ENCODE assay signal across 22 cellular contexts in the genomic region with DNA sequence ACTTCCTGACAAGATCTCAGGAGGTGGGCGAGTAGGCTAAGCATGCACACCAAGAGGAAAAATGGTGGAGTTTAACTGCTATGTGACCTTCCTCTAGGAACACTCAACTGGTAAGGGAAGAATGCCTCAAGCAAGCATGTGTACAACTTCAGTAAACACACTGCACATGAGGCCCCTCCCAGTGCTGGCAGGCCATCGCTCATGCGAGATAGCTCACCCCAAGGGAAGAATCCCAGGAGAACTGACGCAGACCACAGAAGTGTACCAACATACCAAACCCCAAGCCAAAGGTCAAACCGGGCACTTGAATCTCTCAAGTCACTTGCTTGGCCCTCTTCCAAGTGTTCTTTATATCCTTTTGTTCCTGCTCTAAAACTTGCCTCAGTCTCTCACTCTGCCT. TPM values are rescaled to one million over a fixed set of nuclear protein-coding genes. Genes with fewer than 3 reads are reported as not detected.
A peak's percentile ranks its signal among the peaks of the same experiment; 100 is the strongest.
DNase-seq lines count a peak whose midpoint lies in the region; ATAC-seq, FAIRE-seq and TF ChIP-seq lines count a peak whose summit lies in the region.
"Had no signal": no experiment of that assay in that cellular context is flagged by ENCODE, and none has a peak within 500 bp of the region (broad histone marks: within the 10 kb centered on the region; RNA-seq: fewer than 3 reads in every experiment).

No MANE protein-coding gene starts in this region.

- no peak overlapping the region for H3K4me3 Mint-ChIP-seq in stimulated activated memory B cell treated with anti-CD40 and anti-IgM and Interleukin-4, amounts not matched to agents 10 μg/mL and 1 μg/mL and 100 μg/mL, for 72 hours
- no peak overlapping the region for H3K4me3 Mint-ChIP-seq in activated naive CD4-positive, alpha-beta T cell treated with anti-CD3 and anti-CD28 coated beads, Interleukin-2, amount 10 ng/mL, durations not matched to agents 7 days and 5 days
- H3K4me3 Mint-ChIP-seq: CD4-positive, CD25-positive, alpha-beta regulatory T cell; H9 had no signal

- peaks cover 7% of the 10 kb centered on the region for H3K9me3 Mint-ChIP-seq in stimulated activated memory B cell treated with anti-CD40 and anti-IgM and Interleukin-4, amounts not matched to agents 10 μg/mL and 1 μg/mL and 100 μg/mL, for 72 hours
- H3K9me3 Mint-ChIP-seq in activated naive CD4-positive, alpha-beta T cell treated with anti-CD3 and anti-CD28 coated beads, Interleukin-2, amount 10 ng/mL, durations not matched to agents 7 days and 5 days, result no peaks in the 10 kb centered on the region

- no peaks in the 10 kb centered on the region for H4K20me1 ChIP-seq in BLaER1

- TF ChIP-seq CTCF in fibroblast of villous mesenchyme (IDR thresholded peaks at IDR 0.05; ENCODE audit: insufficient read depth, low read depth, low read length) (no peak), pancreas (IDR thresholded peaks at IDR 0.05) (no peak)

- CTCF ChIA-PET in activated naive CD4-positive, alpha-beta T cell treated with anti-CD3 and anti-CD28 coated beads, Interleukin-2, amount 10 ng/mL, durations not matched to agents 7 days and 5 days (lab: Charles Lee), result no interaction called here

- H3K4me2 ChIP-seq in BLaER1, result peak overlapping the region; percentile 53

- WGBS in pancreas, 2 donors, result 47 to 58% methylated on average over 5 of the region's 5 CpGs

- H3K27me3 Mint-ChIP-seq in stimulated activated memory B cell treated with anti-CD40 and anti-IgM and Interleukin-4, amounts not matched to agents 10 μg/mL and 1 μg/mL and 100 μg/mL, for 72 hours, result peaks cover 18% of the 10 kb centered on the region
- H3K27me3 Mint-ChIP-seq in activated naive CD4-positive, alpha-beta T cell treated with anti-CD3 and anti-CD28 coated beads, Interleukin-2, amount 10 ng/mL, durations not matched to agents 7 days and 5 days, result peaks cover 4% of the 10 kb centered on the region
- H3K27me3 Mint-ChIP-seq: CD4-positive, CD25-positive, alpha-beta regulatory T cell had no signal

- no peak overlapping the region for H3K9ac ChIP-seq in BLaER1

- H3K27me3 ChIP-seq in BLaER1, result no peaks in the 10 kb centered on the region
- no peaks in the 10 kb centered on the region for H3K27me3 ChIP-seq in pancreas

- peaks cover 6% of the 10 kb centered on the region for H3K4me1 Mint-ChIP-seq in stimulated activated memory B cell treated with anti-CD40 and anti-IgM and Interleukin-4, amounts not matched to agents 10 μg/mL and 1 μg/mL and 100 μg/mL, for 72 hours
- H3K4me1 Mint-ChIP-seq in activated naive CD4-positive, alpha-beta T cell treated with anti-CD3 and anti-CD28 coated beads, Interleukin-2, amount 10 ng/mL, durations not matched to agents 7 days and 5 days, result peaks cover 11% of the 10 kb centered on the region

- H3K9me3 ChIP-seq in BLaER1, result 0 out of 2 replicates have a peak, but pooled peaks cover 13% of the 10 kb centered on the region
- no peaks in the 10 kb centered on the region for H3K9me3 ChIP-seq in pancreas

- H3K27ac Mint-ChIP-seq in stimulated activated memory B cell treated with anti-CD40 and anti-IgM and Interleukin-4, amounts not matched to agents 10 μg/mL and 1 μg/mL and 100 μg/mL, for 72 hours, result no peak overlapping the region
- H3K27ac Mint-ChIP-seq in activated naive CD4-positive, alpha-beta T cell treated with anti-CD3 and anti-CD28 coated beads, Interleukin-2, amount 10 ng/mL, durations not matched to agents 7 days and 5 days, result no peak overlapping the region
- H3K27ac Mint-ChIP-seq: CD4-positive, CD25-positive, alpha-beta regulatory T cell; H9 had no signal

- H3K4me3 ChIP-seq in BLaER1, result no peak overlapping the region
- H3K4me3 ChIP-seq in fibroblast of villous mesenchyme (ENCODE audit: low read depth, low read length), result no peak overlapping the region
- no peak overlapping the region for H3K4me3 ChIP-seq in pancreas

- H3K36me3 Mint-ChIP-seq in stimulated activated memory B cell treated with anti-CD40 and anti-IgM and Interleukin-4, amounts not matched to agents 10 μg/mL and 1 μg/mL and 100 μg/mL, for 72 hours, result peaks cover 5% of the 10 kb centered on the region
- H3K36me3 Mint-ChIP-seq in activated naive CD4-positive, alpha-beta T cell treated with anti-CD3 and anti-CD28 coated beads, Interleukin-2, amount 10 ng/mL, durations not matched to agents 7 days and 5 days, result no peaks in the 10 kb centered on the region

- intact Hi-C loops in pancreas (cut with DNase I), result no loop called here

- H3K36me3 ChIP-seq in BLaER1 (no peaks in the 10 kb centered on the region), pancreas (no peaks in the 10 kb centered on the region)

- FAIRE-seq in pancreas (lab: Jason Lieb, UNC), result no peak
- FAIRE-seq: GM19239 had no signal

- H3K27ac ChIP-seq in BLaER1, result no peak overlapping the region
- no peak overlapping the region for H3K27ac ChIP-seq in pancreas

- peak; percentile 35 to 76 (median 66) for ATAC-seq in pancreas
- no peak for ATAC-seq in GM18861 (IDR thresholded peaks at IDR 0.05; ENCODE audit: unreplicated experiment)
- no peak for ATAC-seq in stimulated activated memory B cell treated with anti-CD40 and anti-IgM and Interleukin-4, amounts not matched to agents 10 μg/mL and 1 μg/mL and 100 μg/mL, for 72 hours
- ATAC-seq in HG02852 (IDR thresholded peaks at IDR 0.05; ENCODE audit: unreplicated experiment), result no peak
- ATAC-seq: PC-3 had no signal

- DNase-seq in amniotic epithelial cell (ENCODE audit: low read depth) (peak; percentile 34), fibroblast of villous mesenchyme (ENCODE audit: low read depth) (peak; percentile 3), pancreas (peak in 2 of 6 donors; percentile 22 to 29)
- DNase-seq in activated naive CD4-positive, alpha-beta T cell treated with anti-CD3 and anti-CD28 coated beads, Interleukin-2, amount 10 ng/mL, durations not matched to agents 7 days and 5 days, result no peak
- DNase-seq: 8988T; CD4-positive, CD25-positive, alpha-beta regulatory T cell; COR-L47; GF-D8; H9; NCI-H187; NCI-H2107; NCI-H2227 treated with DMSO at 0.1 percent for 48 hours; NCI-H524; NCI-H82; PC-3; RPMI8226; SHP77 treated with DMSO at 0.1 percent for 48 hours had no signal

- H3K4me1 ChIP-seq in BLaER1, result peaks cover 25% of the 10 kb centered on the region
- no peaks in the 10 kb centered on the region for H3K4me1 ChIP-seq in pancreas

RNA-seq across cellular contexts. Expression of gene GALNT2, which starts 40.5 kb away (rescaled TPM):
- total RNA-seq in fibroblast of villous mesenchyme (67.0 and 69.5 TPM in 2 replicates), pancreas (100 to 1,000 TPM in 1 of 6 donors, 10 to 100 TPM in 5; 50.7 to 118 (median 71.3) TPM)
- polyA plus RNA-seq in pancreas, result 10 to 100 TPM; 18.3 to 24.2 TPM

Comparison
In these comparisons a context has a peak if more than half of its experiments do, and no peak if none do; other contexts are left out.
1. ATAC-seq: peak in pancreas (4 of 4); none in GM18861 (single experiment), stimulated activated memory B cell treated with anti-CD40 and anti-IgM and Interleukin-4, amounts not matched to agents 10 μg/mL and 1 μg/mL and 100 μg/mL, for 72 hours (single experiment) and HG02852 (single experiment).